8 cellular contexts compared by ENCODE assay signal in genomic region chr20:50085481-50086365, GRCh38. TPM values are rescaled to one million over a fixed set of nuclear protein-coding genes. Genes with fewer than 3 reads are reported as not detected.
A peak's percentile ranks its signal among the peaks of the same experiment; 100 is the strongest.
DNase-seq lines count a peak whose midpoint lies in the region; ATAC-seq and TF ChIP-seq lines count a peak whose summit lies in the region.

No MANE protein-coding gene starts in this region.

- H3K9ac ChIP-seq in skeletal muscle satellite cell (ENCODE audit: low read depth, low read length) = peak overlapping the region; percentile 43

- peaks cover 20% of the 10 kb centered on the region for H3K4me1 ChIP-seq in skeletal muscle satellite cell (ENCODE audit: control insufficient read depth, insufficient read depth, low read length)

- ATAC-seq in SK-N-SH treated with all-trans-retinoic acid at 6 μM for 48 hours (peak; percentile 89), GM21367 (IDR thresholded peaks at IDR 0.05; ENCODE audit: unreplicated experiment) (no peak)

- peak; percentile 23 for DNase-seq in stimulated activated CD4-positive, alpha-beta T cell treated with anti-CD3 and anti-CD28 coated beads, Interleukin-1b, Interleukin-23, amount 100 ng/mL, for 48 hours
- no peak for DNase-seq in stimulated activated CD4-positive, alpha-beta T cell treated with anti-CD3 and anti-CD28 coated beads, Interleukin-12 subunit alpha, Interleukin-12 subunit beta, amount 100 ng/mL, for 4 hours
- peak; percentile 50 for DNase-seq in NCI-H1048 (lab: John Stamatoyannopoulos, UW)
- DNase-seq in cardiac fibroblast (ENCODE audit: low read depth in 2 of 2) = peak; percentile 75 to 80
- peak; percentile 47 to 53 (median 48) for DNase-seq in immature natural killer cell

- H3K27me3 ChIP-seq in skeletal muscle satellite cell (ENCODE audit: control insufficient read depth, insufficient read depth, low read length) = no peaks in the 10 kb centered on the region

- peaks cover 0 to 4% (median 0%) of the 10 kb centered on the region in 3 donors for H3K27me3 Mint-ChIP-seq in immature natural killer cell (ENCODE audit: low read depth in 3 of 3)

- no peaks in the 10 kb centered on the region for H3K9me3 ChIP-seq in skeletal muscle satellite cell (replicated peaks; ENCODE audit: low read length)

- H3K9me3 Mint-ChIP-seq in immature natural killer cell = no peaks in the 10 kb centered on the region

- peak; percentile 83 for TF ChIP-seq CTCF in cardiac fibroblast (IDR thresholded peaks at IDR 0.05; ENCODE audit: low read depth, low read length)

- H3K36me3 ChIP-seq in skeletal muscle satellite cell (ENCODE audit: insufficient read depth, low read length) = peaks cover 49% of the 10 kb centered on the region

- peaks cover 39 to 52% of the 10 kb centered on the region in 2 donors for H3K4me1 Mint-ChIP-seq in immature natural killer cell

- peak overlapping the region; percentile 73 to 91 (median 82) for H3K4me3 Mint-ChIP-seq in immature natural killer cell

- H3K36me3 Mint-ChIP-seq in immature natural killer cell = peaks cover 6 to 18% (median 7%) of the 10 kb centered on the region in 3 donors

- no peak overlapping the region for H3K4me3 ChIP-seq in cardiac fibroblast (replicated peaks in 1 of 2; ENCODE audit: low read depth in 2 of 2, low read length in 2 of 2)
- H3K4me3 ChIP-seq in skeletal muscle satellite cell (ENCODE audit: low read length) = peak overlapping the region; percentile 23

- peak overlapping the region; percentile 71 for H3K4me2 ChIP-seq in skeletal muscle satellite cell (ENCODE audit: low read length)

- peak overlapping the region; percentile 41 to 85 (median 79) for H3K27ac Mint-ChIP-seq in immature natural killer cell

TF ChIP-seq in SK-N-SH treated with all-trans-retinoic acid at 6 μM for 48 hours, 23 proteins besides CTCF, POLR2A, EP300 and RAD21:
- TF ChIP-seq RARB (CRISPR knock-in tag; IDR thresholded peaks at IDR 0.05) (0 out of 2 replicates have a peak, but pooled peaks have one; percentile 33), ESRRG (CRISPR knock-in tag; IDR thresholded peaks at IDR 0.05) (no peak)

RNA-seq across cellular contexts. Expression of gene UBE2V1, which starts 27.2 kb away (rescaled TPM):
- 100 to 1,000 TPM; 112 to 189 (median 185) TPM for polyA plus RNA-seq in immature natural killer cell
- total RNA-seq in skeletal muscle satellite cell (2012; rRNA removed) = 72.8 and 83.9 TPM in 2 replicates
